Comparison of ENCODE assay signal across 24 cellular contexts in genomic region chr14:47435331-47435965, GRCh38.
"Had no signal": no experiment of that assay in that cellular context is flagged by ENCODE, and none has a peak within 500 bp of the region (broad histone marks: within the 10 kb centered on the region; RNA-seq: fewer than 3 reads in every experiment).

No MANE protein-coding gene starts in this region.

- H3K27me3 ChIP-seq: colonic mucosa had no signal

- FAIRE-seq: endometrium, frontal cortex, islet of Langerhans, urothelium cell line had no signal

- DNase-seq: activated B cell treated with CpG ODN at 0.5 μM for 24 hours; activated CD4-positive, alpha-beta T cell treated with anti-CD3 and anti-CD28 coated beads for 36 hours; activated naive CD4-positive, alpha-beta T cell; activated T-cell treated with anti-CD3 and anti-CD28 coated beads for 4 hours; activated T-cell treated with anti-CD3 and anti-CD28 coated beads, Interleukin-2, amount 50 U/mL, for 72 hours; cerebellar nuclear complex; colonic mucosa; effector CD8-positive, alpha-beta T cell; glutamatergic neuron; left ventricle myocardium inferior; naive thymus-derived CD4-positive, alpha-beta T cell; posterior cingulate gyrus; stimulated activated CD4-positive, alpha-beta T cell treated with anti-CD3 and anti-CD28 coated beads, Interleukin-12 subunit alpha, Interleukin-12 subunit beta, amount 100 ng/mL, for 4 hours; stimulated activated CD4-positive, alpha-beta T cell treated with anti-CD3 and anti-CD28 coated beads, Interleukin-4, amount 100 ng/mL, for 1 hour; stimulated activated naive CD8-positive, alpha-beta T cell treated with anti-CD3 and anti-CD28 coated beads, Interleukin-15, Interleukin-2, amounts not matched to agents 100 U/mL and 50 U/mL, for 24 hours; trophoblast cell had no signal

- H3K36me3 ChIP-seq: colonic mucosa, left ventricle myocardium inferior, thoracic aorta had no signal

- H3K4me3 ChIP-seq: colonic mucosa, left ventricle myocardium inferior, skin epidermis, thoracic aorta had no signal

- H3K4me1 ChIP-seq: colonic mucosa, left ventricle myocardium inferior had no signal

- H3K27ac ChIP-seq: colonic mucosa, left ventricle myocardium inferior, skin epidermis, thoracic aorta had no signal

- ATAC-seq: activated CD4-positive, alpha-beta T cell treated with anti-CD3 and anti-CD28 coated beads for 36 hours; activated naive CD4-positive, alpha-beta T cell treated with anti-CD3 and anti-CD28 coated beads, Interleukin-2, amount 50 U/mL, for 72 hours; activated T-cell treated with anti-CD3 and anti-CD28 coated beads, Interleukin-2, amount 50 U/mL, for 72 hours; naive thymus-derived CD4-positive, alpha-beta T cell; sciatic nerve; stimulated activated naive CD8-positive, alpha-beta T cell treated with anti-CD3 and anti-CD28 coated beads, Interleukin-15, Interleukin-2, amounts not matched to agents 100 U/mL and 50 U/mL, for 24 hours had no signal

- H3K9me3 ChIP-seq: colonic mucosa, left ventricle myocardium inferior, thoracic aorta had no signal
